In genomic region chr11:74220376-74220775, GRCh38 we compare ENCODE assay signal across 17 cellular contexts. TPM values are rescaled to one million over a fixed set of nuclear protein-coding genes. Genes with fewer than 3 reads are reported as not detected.
A peak's percentile ranks its signal among the peaks of the same experiment; 100 is the strongest.
DNase-seq lines count a peak whose midpoint lies in the region; ATAC-seq, FAIRE-seq and TF ChIP-seq lines count a peak whose summit lies in the region.
"Had no signal": no experiment of that assay in that cellular context is flagged by ENCODE, and none has a peak within 500 bp of the region (broad histone marks: within the 10 kb centered on the region; RNA-seq: fewer than 3 reads in every experiment).

No MANE protein-coding gene starts in this region.

- H2AFZ ChIP-seq in trophoblast cell (ENCODE audit: insufficient read depth, low read length, poor library complexity) = no peak overlapping the region

- no peak overlapping the region for H3K4me2 ChIP-seq in trophoblast cell (ENCODE audit: low read length)

- no peaks in the 10 kb centered on the region for H3K79me1 ChIP-seq in trophoblast cell (ENCODE audit: low read length)

- no peaks in the 10 kb centered on the region for H3K4me1 ChIP-seq in trophoblast cell (ENCODE audit: control insufficient read depth in 1 of 2, insufficient read depth in 2 of 2, low read length in 2 of 2)
- H3K4me1 ChIP-seq: Peyer's patch had no signal

- H3K4me1 Mint-ChIP-seq in type B pancreatic cell (ENCODE audit: unreplicated experiment) = no peaks in the 10 kb centered on the region

- H3K4me3 ChIP-seq in epithelial cell of esophagus (ENCODE audit: low read length) (no peak overlapping the region), trophoblast cell (ENCODE audit: low read depth, low read length) (no peak overlapping the region)
- H3K4me3 ChIP-seq: Peyer's patch had no signal

- H4K8ac ChIP-seq in trophoblast cell (ENCODE audit: low read depth, low read length) = no peak overlapping the region

- peaks cover 5% of the 10 kb centered on the region for H3K9me3 Mint-ChIP-seq in type B pancreatic cell

- WGBS in trophoblast cell (ENCODE audit: extremely low coverage, insufficient coverage, insufficient read length) = no CpG with 5 or more reads among the region's 1 CpG

- no peaks in the 10 kb centered on the region for H3K27me3 Mint-ChIP-seq in type B pancreatic cell
- H3K27me3 Mint-ChIP-seq: CD4-positive, CD25-positive, alpha-beta regulatory T cell had no signal

- DNase-seq in SK-N-DZ (ENCODE audit: low spot score) (peak; percentile 79), epithelial cell of esophagus (ENCODE audit: low read depth) (peak; percentile 24), trophoblast cell (peak; percentile 72 to 98), foreskin melanocyte (no peak), type B pancreatic cell (ENCODE audit: extremely low spot score, unreplicated experiment) (no peak), AML-193 (lab: John Stamatoyannopoulos, UW) (no peak)
- DNase-seq: CD4-positive, CD25-positive, alpha-beta regulatory T cell; DMS79 treated with DMSO at 0.1 percent for 48 hours; KBM-7; NCI-H1048; NCI-H187; NCI-H774; Peyer's patch; SHP77 had no signal

- H2BK5ac ChIP-seq in trophoblast cell (ENCODE audit: low read depth, low read length, poor library complexity) = no peak overlapping the region

- H2BK12ac ChIP-seq in trophoblast cell (ENCODE audit: low read length) = no peak overlapping the region

- H3K9ac ChIP-seq in trophoblast cell (ENCODE audit: low read length) = no peak overlapping the region

- no peak for ATAC-seq in HG03442 (IDR thresholded peaks at IDR 0.05; ENCODE audit: unreplicated experiment)

- peaks cover 2 to 3% of the 10 kb centered on the region in 2 experiments for H3K36me3 ChIP-seq in trophoblast cell (ENCODE audit: control insufficient read depth in 1 of 2, insufficient read depth in 2 of 2, low read length in 2 of 2)

- no peak overlapping the region for H2AK5ac ChIP-seq in trophoblast cell (ENCODE audit: low read length)

- H2BK120ac ChIP-seq in trophoblast cell (ENCODE audit: insufficient read depth, low read length, poor library complexity) = no peak overlapping the region

- H3K14ac ChIP-seq in trophoblast cell (ENCODE audit: low read length) = no peak overlapping the region

- H3K23ac ChIP-seq in trophoblast cell (ENCODE audit: low read length) = no peak overlapping the region

- TF ChIP-seq CTCF in epithelial cell of esophagus (IDR thresholded peaks at IDR 0.05; ENCODE audit: insufficient read depth, low read depth, low read length, missing control alignments) (no peak), type B pancreatic cell (conservative IDR thresholded peaks at IDR 0.05) (no peak)

- H3K27ac ChIP-seq in trophoblast cell (ENCODE audit: low read depth, low read length) = no peak overlapping the region
- H3K27ac ChIP-seq: Peyer's patch had no signal

- FAIRE-seq in G401.6 (lab: Jason Lieb, UNC) = peak; percentile 34
- FAIRE-seq: H1 had no signal

- no peak overlapping the region for H3K4ac ChIP-seq in trophoblast cell (ENCODE audit: low read depth, low read length)

- H3K27ac Mint-ChIP-seq in type B pancreatic cell = no peak overlapping the region

- H3K27me3 ChIP-seq in trophoblast cell (ENCODE audit: insufficient read depth, low read length) = no peaks in the 10 kb centered on the region
- H3K27me3 ChIP-seq: Peyer's patch had no signal

- H3K9me3 ChIP-seq in trophoblast cell (ENCODE audit: insufficient read depth, low read depth, low read length) = no peaks in the 10 kb centered on the region
- H3K9me3 ChIP-seq: Peyer's patch had no signal

- H3K18ac ChIP-seq in trophoblast cell (ENCODE audit: low read length) = no peak overlapping the region

- H4K91ac ChIP-seq in trophoblast cell (ENCODE audit: low read depth, low read length) = no peak overlapping the region

- peaks cover 26% of the 10 kb centered on the region for H3K36me3 Mint-ChIP-seq in type B pancreatic cell

- H4K12ac ChIP-seq in trophoblast cell (ENCODE audit: low read depth, low read length) = no peak overlapping the region

- H3K79me2 ChIP-seq in trophoblast cell (ENCODE audit: control insufficient read depth, insufficient read depth, low read length, poor library complexity) = no peaks in the 10 kb centered on the region

- no peak overlapping the region for H3K4me3 Mint-ChIP-seq in type B pancreatic cell
- H3K4me3 Mint-ChIP-seq: CD4-positive, CD25-positive, alpha-beta regulatory T cell had no signal

RNA-seq across cellular contexts. Expression of gene PPME1, which starts 49.3 kb away (rescaled TPM):
- polyA plus RNA-seq in SK-N-DZ (2014; cell fraction: cytosol; rRNA removed) = 67.4 and 70.4 TPM in 2 replicates
- 36.0 and 50.1 TPM in 2 replicates for polyA plus RNA-seq in SK-N-DZ (2014; cell fraction: nucleus; rRNA removed)
- 75.2 and 83.2 TPM in 2 replicates for polyA plus RNA-seq in trophoblast cell (2013)
- total RNA-seq in type B pancreatic cell (ENCODE audit: low replicate concordance) = 44.8 and 45.0 TPM in 2 replicates

RNA-seq across cellular contexts. Expression of gene C2CD3, which starts 49.6 kb away (rescaled TPM):
- polyA plus RNA-seq in SK-N-DZ (2014; cell fraction: cytosol; rRNA removed) = 14.2 and 16.3 TPM in 2 replicates
- polyA plus RNA-seq in SK-N-DZ (2014; cell fraction: nucleus; rRNA removed) = 5.4 and 9.6 TPM in 2 replicates
- polyA plus RNA-seq in trophoblast cell (2013) = 9.1 and 10.9 TPM in 2 replicates
- total RNA-seq in type B pancreatic cell (ENCODE audit: low replicate concordance) = 34.2 and 36.8 TPM in 2 replicates

Comparison
In these comparisons a context has a peak if more than half of its experiments do, and no peak if none do; other contexts are left out.
1. DNase-seq: peak in SK-N-DZ (single experiment), epithelial cell of esophagus (single experiment) and trophoblast cell (2 of 2); none in foreskin melanocyte (single experiment), type B pancreatic cell (single experiment) and AML-193 (0 of 2).